22 cellular contexts compared by ENCODE assay signal in the genomic region with DNA sequence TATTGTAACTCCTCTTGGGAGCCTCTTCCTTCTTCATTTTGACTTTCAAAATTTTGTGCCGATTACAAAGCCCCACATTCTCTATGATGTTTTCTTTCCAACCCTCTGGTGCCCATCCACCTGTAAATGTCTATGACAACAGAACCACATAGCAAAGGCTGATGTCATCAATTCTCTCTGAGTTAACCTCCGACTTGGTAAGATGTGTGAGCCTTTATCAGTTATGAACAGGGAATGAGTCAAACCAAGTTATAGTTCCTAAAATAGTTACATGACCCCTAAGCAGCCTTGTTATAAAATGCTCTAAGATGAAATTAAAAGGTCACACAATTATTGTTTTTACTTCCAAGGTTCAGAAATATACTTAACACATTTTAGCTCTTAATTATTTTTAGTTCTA.
DNase-seq lines count a peak whose midpoint lies in the region; ATAC-seq, FAIRE-seq and TF ChIP-seq lines count a peak whose summit lies in the region.
"Had no signal": no experiment of that assay in that cellular context is flagged by ENCODE, and none has a peak within 500 bp of the region (broad histone marks: within the 10 kb centered on the region; RNA-seq: fewer than 3 reads in every experiment).

No MANE protein-coding gene starts in this region.

- no peak for FAIRE-seq in HepG2 (lab: Jason Lieb, UNC)
- FAIRE-seq: GM12878, H1 had no signal

- CTCF ChIA-PET in HepG2 (lab: Yijun Ruan, JAX; ENCODE audit: low intra/inter-chr PET ratio, low total read pairs), result no interaction called here

- no peak for TF ChIP-seq EP300 in HepG2 (IDR thresholded peaks at IDR 0.05; ENCODE audit: low read depth in 2 of 2, low read length in 2 of 2)
- no peak for TF ChIP-seq EP300 in HepG2 (CRISPR knock-in tag; IDR thresholded peaks at IDR 0.05; ENCODE audit: borderline replicate concordance)

- H2AFZ ChIP-seq in HepG2 (ENCODE audit: low read length), result no peak overlapping the region

- H3K4me3 ChIP-seq in HepG2 (replicated peaks in 1 of 3; ENCODE audit: insufficient read depth in 1 of 3, low read depth in 2 of 3, low read length in 3 of 3) (no peak overlapping the region), right lobe of liver (no peak overlapping the region)
- H3K4me3 ChIP-seq: GM12878 had no signal

- no peak overlapping the region for H3K4me2 ChIP-seq in HepG2 (ENCODE audit: low read depth, low read length)

- no peaks in the 10 kb centered on the region for H3K9me3 ChIP-seq in HepG2 (ENCODE audit: low read length)
- H3K9me3 ChIP-seq in right lobe of liver, result no peaks in the 10 kb centered on the region

- no peak for DNase-seq in HepG2 (ENCODE audit: low spot score)
- no peak for DNase-seq in right lobe of liver
- DNase-seq in RKO (ENCODE audit: low spot score), result peak; percentile 24
- peak; percentile 10 for DNase-seq in iris pigment epithelial cell (ENCODE audit: low read depth)
- no peak for DNase-seq in stimulated activated CD8-positive, alpha-beta memory T cell treated with anti-CD3 and anti-CD28 coated beads, Interleukin-4, amount 100 ng/mL, for 48 hours
- DNase-seq in LoVo (ENCODE audit: low spot score), result no peak
- DNase-seq: CD8-positive, alpha-beta T cell; DMS 273 treated with DMSO at 0.1 percent for 48 hours; DMS79; EL; GDM1; HCEC 1CT; NCI-H1694 treated with DMSO at 0.1 percent for 48 hours; NCI-H2081; NCI-H2227 treated with DMSO at 0.1 percent for 48 hours; NCI-H510A; SHP77 treated with DMSO at 0.1 percent for 48 hours had no signal

- in situ Hi-C loops in HepG2 (cut with HindIII; ENCODE audit: extremely low pct_ligation_motif_present, low pct_unique_long_range_greater_than_20kb), result no loop called here

- no TSS peak for BruUV-seq in HepG2 (replicated peaks; lab: Mats Ljungman, UMichigan)

- no peak overlapping the region for H3K9ac ChIP-seq in HepG2 (ENCODE audit: insufficient read depth, low read depth, low read length)

- H3K4me1 ChIP-seq in HepG2 (ENCODE audit: insufficient read depth, low read length), result 0 out of 2 replicates have a peak, but pooled peaks cover 6% of the 10 kb centered on the region
- peaks cover 0 to 16% (median 3%) of the 10 kb centered on the region in 4 donors for H3K4me1 ChIP-seq in right lobe of liver

- intact Hi-C loops in HepG2 (cut with micrococcal nuclease; ENCODE audit: unreplicated experiment) (no loop called here), right lobe of liver (cut with DNase I) (no loop called here)

- no peak overlapping the region for H3K27ac ChIP-seq in HepG2 (ENCODE audit: extremely low read length, insufficient read depth, low read length)
- no peak overlapping the region for H3K27ac ChIP-seq in right lobe of liver
- H3K27ac ChIP-seq: C4-2B had no signal

- TF ChIP-seq RAD21 in HepG2 (CRISPR knock-in tag; IDR thresholded peaks at IDR 0.05), result no peak

- H3K36me3 ChIP-seq in HepG2 (replicated peaks in 1 of 2; ENCODE audit: control insufficient read depth in 1 of 2, insufficient read depth in 2 of 2, low read length in 2 of 2) (no peaks in the 10 kb centered on the region), right lobe of liver (no peaks in the 10 kb centered on the region)

- ATAC-seq in HepG2 (no peak), right lobe of liver (no peak), GM19035 (IDR thresholded peaks at IDR 0.05; ENCODE audit: unreplicated experiment) (no peak)
- ATAC-seq: CD8-positive, alpha-beta T cell; GM12878; Panc1 had no signal

- TF ChIP-seq CTCF in HepG2 (CRISPR knock-in tag; IDR thresholded peaks at IDR 0.05) (no peak), right lobe of liver (IDR thresholded peaks at IDR 0.05) (no peak)

- H4K20me1 ChIP-seq in HepG2 (ENCODE audit: insufficient read depth, low read length), result no peaks in the 10 kb centered on the region

- TF ChIP-seq POLR2A in HepG2 (IDR thresholded peaks at IDR 0.05; ENCODE audit: insufficient read depth in 1 of 2, low read depth in 2 of 2, low read length in 2 of 2), result no peak
- no peak for TF ChIP-seq POLR2A in right lobe of liver (IDR thresholded peaks at IDR 0.05)

- POLR2A ChIA-PET in HepG2 (lab: Yijun Ruan, JAX), result no interaction called here

- 2% methylated on average over 2 of the region's 2 CpGs for WGBS in HepG2 (ENCODE audit: low lambda C conversion rate)
- WGBS in right lobe of liver (ENCODE audit: insufficient coverage, low coverage, low lambda C conversion rate, missing lambda C conversion rate), result 55% methylated on average over 2 of the region's 2 CpGs

- no peaks in the 10 kb centered on the region for H3K79me2 ChIP-seq in HepG2 (ENCODE audit: insufficient read depth, low read length)

- H3K27me3 ChIP-seq in HepG2 (ENCODE audit: control insufficient read depth in 1 of 2, insufficient read depth in 2 of 2, low read length in 2 of 2) (no peaks in the 10 kb centered on the region), right lobe of liver (no peaks in the 10 kb centered on the region)

TF ChIP-seq in HepG2, 621 proteins besides CTCF, POLR2A, EP300 and RAD21:
- TF ChIP-seq ZSCAN12 (CRISPR knock-in tag; IDR thresholded peaks at IDR 0.05) (no peak), MAFK (conservative IDR thresholded peaks at IDR 0.05 in 1 of 2, IDR thresholded peaks at IDR 0.05 in 1 of 2; ENCODE audit: low read length in 2 of 2) (peak; percentile 11 to 36; a peak in 2 of 4 replicates)

Comparison
In these comparisons a context has a peak if more than half of its experiments do, and no peak if none do; other contexts are left out.
1. DNase-seq: peak in RKO (single experiment) and iris pigment epithelial cell (single experiment); none in HepG2 (single experiment), right lobe of liver (0 of 3), stimulated activated CD8-positive, alpha-beta memory T cell treated with anti-CD3 and anti-CD28 coated beads, Interleukin-4, amount 100 ng/mL, for 48 hours (single experiment) and LoVo (single experiment).